1 cellular context compared by ENCODE assay signal in genomic region chr21:42027085-42027803, GRCh38.
TF ChIP-seq lines count a peak whose summit lies in the region.

No MANE protein-coding gene starts in this region.

TF ChIP-seq in H1, 55 proteins besides CTCF, POLR2A, EP300 and RAD21 (continued from another document):
- TF ChIP-seq POU5F1 (IDR thresholded peaks at IDR 0.05; ENCODE audit: low read depth, low read length) = no peak
- TF ChIP-seq KDM5A (IDR thresholded peaks at IDR 0.05; ENCODE audit: low read length) = no peak
